In genomic region chrX:42106556-42106955, GRCh38 we compare ENCODE assay signal across 22 cellular contexts.
A peak's percentile ranks its signal among the peaks of the same experiment; 100 is the strongest.
DNase-seq lines count a peak whose midpoint lies in the region; ATAC-seq and TF ChIP-seq lines count a peak whose summit lies in the region.
"Had no signal": no experiment of that assay in that cellular context is flagged by ENCODE, and none has a peak within 500 bp of the region (broad histone marks: within the 10 kb centered on the region; RNA-seq: fewer than 3 reads in every experiment).

No MANE protein-coding gene starts in this region.

- H2AFZ ChIP-seq in neural progenitor cell (replicated peaks): peak overlapping the region; percentile 42
- H2AFZ ChIP-seq: GM23338 had no signal

- H3K27ac Mint-ChIP-seq in T-helper 17 cell (peak overlapping the region; percentile 29), neural progenitor cell (no peak overlapping the region)
- H3K27ac Mint-ChIP-seq: GM23338, HFFc6 had no signal

- H3K27me3 ChIP-seq in colonic mucosa: no peaks in the 10 kb centered on the region
- H3K27me3 ChIP-seq in neural progenitor cell: no peaks in the 10 kb centered on the region
- H3K27me3 ChIP-seq: BE2C had no signal

- H3K79me2 ChIP-seq in neural progenitor cell (ENCODE audit: low read depth): no peaks in the 10 kb centered on the region

- no peak for TF ChIP-seq CTCF in colonic mucosa (IDR thresholded peaks at IDR 0.05)
- TF ChIP-seq CTCF in fibroblast of villous mesenchyme (IDR thresholded peaks at IDR 0.05; ENCODE audit: insufficient read depth, low read depth, low read length): no peak
- no peak for TF ChIP-seq CTCF in neural progenitor cell (IDR thresholded peaks at IDR 0.05)

- no peaks in the 10 kb centered on the region for H3K36me3 Mint-ChIP-seq in T-helper 17 cell (ENCODE audit: low read depth)
- H3K36me3 Mint-ChIP-seq in neural progenitor cell: no peaks in the 10 kb centered on the region
- H3K36me3 Mint-ChIP-seq: CD4-positive, CD25-positive, alpha-beta regulatory T cell had no signal

- H3K36me3 ChIP-seq in colonic mucosa (no peaks in the 10 kb centered on the region), neural progenitor cell (no peaks in the 10 kb centered on the region)
- H3K36me3 ChIP-seq: BE2C had no signal

- intact Hi-C loops in colonic mucosa (cut with DNase I): no loop called here

- no peak overlapping the region for H3K4me2 ChIP-seq in neural progenitor cell
- H3K4me2 ChIP-seq: GM23338 had no signal

- no peak for DNase-seq in T-helper 17 cell
- DNase-seq in colonic mucosa: no peak
- peak; percentile 65 for DNase-seq in fibroblast of villous mesenchyme (ENCODE audit: low read depth)
- DNase-seq in neural progenitor cell (ENCODE audit: low spot score): no peak
- no peak for DNase-seq in dermis blood vessel endothelial cell
- DNase-seq: ACHN; BE2C; C1 segment of cervical spinal cord; CD4-positive, CD25-positive, alpha-beta regulatory T cell; CD8-positive, alpha-beta memory T cell; COR-L47; DMS 273 treated with DMSO at 0.1 percent for 48 hours; DMS79; GDM1; H7; HFFc6; KG1 had no signal

- H3K4me1 ChIP-seq in colonic mucosa (no peaks in the 10 kb centered on the region), neural progenitor cell (no peaks in the 10 kb centered on the region)
- H3K4me1 ChIP-seq: BE2C had no signal

- H3K4me3 Mint-ChIP-seq in T-helper 17 cell (no peak overlapping the region), neural progenitor cell (no peak overlapping the region)
- H3K4me3 Mint-ChIP-seq: CD4-positive, CD25-positive, alpha-beta regulatory T cell; GM23338; HFFc6 had no signal

- H3K4me3 ChIP-seq in colonic mucosa (no peak overlapping the region), fibroblast of villous mesenchyme (ENCODE audit: low read depth, low read length) (no peak overlapping the region), neural progenitor cell (no peak overlapping the region)
- H3K4me3 ChIP-seq: GM23338 had no signal

- H3K9me3 Mint-ChIP-seq in neural progenitor cell: no peaks in the 10 kb centered on the region
- H3K9me3 Mint-ChIP-seq: CD8-positive, alpha-beta memory T cell; HFFc6 had no signal

- H3K9ac ChIP-seq in colonic mucosa (ENCODE audit: low read depth in 2 of 2, low read length in 2 of 2): no peak overlapping the region
- H3K9ac ChIP-seq in neural progenitor cell: no peak overlapping the region

- H3K27ac ChIP-seq in colonic mucosa (peak overlapping the region; percentile 24), neural progenitor cell (no peak overlapping the region)

- H4K20me1 ChIP-seq in neural progenitor cell (ENCODE audit: low read depth): no peaks in the 10 kb centered on the region

- H3K9me3 ChIP-seq in T-helper 17 cell (ENCODE audit: control insufficient read depth, low read length, poor library complexity, severe bottlenecking) (no peaks in the 10 kb centered on the region), colonic mucosa (no peaks in the 10 kb centered on the region), neural progenitor cell (ENCODE audit: low read depth) (no peaks in the 10 kb centered on the region)
- H3K9me3 ChIP-seq: BE2C had no signal

- ATAC-seq in T-helper 17 cell (no peak), HG02623 (IDR thresholded peaks at IDR 0.05; ENCODE audit: unreplicated experiment) (no peak), GM18873 (IDR thresholded peaks at IDR 0.05; ENCODE audit: low FRiP score, unreplicated experiment) (no peak)
- ATAC-seq: GM23338, HCT116, HepG2 had no signal

- H3K27me3 Mint-ChIP-seq in T-helper 17 cell: no peaks in the 10 kb centered on the region
- no peaks in the 10 kb centered on the region for H3K27me3 Mint-ChIP-seq in neural progenitor cell (ENCODE audit: insufficient read depth, low read depth)
- H3K27me3 Mint-ChIP-seq: CD4-positive, CD25-positive, alpha-beta regulatory T cell had no signal

- peaks cover 5% of the 10 kb centered on the region for H3K4me1 Mint-ChIP-seq in T-helper 17 cell
- H3K4me1 Mint-ChIP-seq in neural progenitor cell: no peaks in the 10 kb centered on the region
- H3K4me1 Mint-ChIP-seq: GM23338 had no signal

- H3F3A ChIP-seq in neural progenitor cell (ENCODE audit: low read depth): no peaks in the 10 kb centered on the region
